1 cellular context compared by ENCODE assay signal in genomic region chr3:27290760-27291159, GRCh38.
TF ChIP-seq lines count a peak whose summit lies in the region.

No MANE protein-coding gene starts in this region.

TF ChIP-seq in GM23338, 12 proteins besides CTCF, POLR2A, EP300 and RAD21 (continued from another document):
- TF ChIP-seq, protein P1, sequence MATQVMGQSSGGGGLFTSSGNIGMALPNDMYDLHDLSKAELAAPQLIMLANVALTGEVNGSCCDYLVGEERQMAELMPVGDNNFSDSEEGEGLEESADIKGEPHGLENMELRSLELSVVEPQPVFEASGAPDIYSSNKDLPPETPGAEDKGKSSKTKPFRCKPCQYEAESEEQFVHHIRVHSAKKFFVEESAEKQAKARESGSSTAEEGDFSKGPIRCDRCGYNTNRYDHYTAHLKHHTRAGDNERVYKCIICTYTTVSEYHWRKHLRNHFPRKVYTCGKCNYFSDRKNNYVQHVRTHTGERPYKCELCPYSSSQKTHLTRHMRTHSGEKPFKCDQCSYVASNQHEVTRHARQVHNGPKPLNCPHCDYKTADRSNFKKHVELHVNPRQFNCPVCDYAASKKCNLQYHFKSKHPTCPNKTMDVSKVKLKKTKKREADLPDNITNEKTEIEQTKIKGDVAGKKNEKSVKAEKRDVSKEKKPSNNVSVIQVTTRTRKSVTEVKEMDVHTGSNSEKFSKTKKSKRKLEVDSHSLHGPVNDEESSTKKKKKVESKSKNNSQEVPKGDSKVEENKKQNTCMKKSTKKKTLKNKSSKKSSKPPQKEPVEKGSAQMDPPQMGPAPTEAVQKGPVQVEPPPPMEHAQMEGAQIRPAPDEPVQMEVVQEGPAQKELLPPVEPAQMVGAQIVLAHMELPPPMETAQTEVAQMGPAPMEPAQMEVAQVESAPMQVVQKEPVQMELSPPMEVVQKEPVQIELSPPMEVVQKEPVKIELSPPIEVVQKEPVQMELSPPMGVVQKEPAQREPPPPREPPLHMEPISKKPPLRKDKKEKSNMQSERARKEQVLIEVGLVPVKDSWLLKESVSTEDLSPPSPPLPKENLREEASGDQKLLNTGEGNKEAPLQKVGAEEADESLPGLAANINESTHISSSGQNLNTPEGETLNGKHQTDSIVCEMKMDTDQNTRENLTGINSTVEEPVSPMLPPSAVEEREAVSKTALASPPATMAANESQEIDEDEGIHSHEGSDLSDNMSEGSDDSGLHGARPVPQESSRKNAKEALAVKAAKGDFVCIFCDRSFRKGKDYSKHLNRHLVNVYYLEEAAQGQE (IDR thresholded peaks at IDR 0.05; ENCODE audit: unreplicated experiment) = no peak
- TF ChIP-seq JUNB (IDR thresholded peaks at IDR 0.05; ENCODE audit: unreplicated experiment) (no peak), EZH2phosphoT487 (IDR thresholded peaks at IDR 0.05; ENCODE audit: unreplicated experiment) (no peak), STAT1 (IDR thresholded peaks at IDR 0.05; ENCODE audit: unreplicated experiment) (no peak), ZNF331 (CRISPR knock-in tag; IDR thresholded peaks at IDR 0.05; ENCODE audit: low read depth) (no peak)
- TF ChIP-seq, protein P2, sequence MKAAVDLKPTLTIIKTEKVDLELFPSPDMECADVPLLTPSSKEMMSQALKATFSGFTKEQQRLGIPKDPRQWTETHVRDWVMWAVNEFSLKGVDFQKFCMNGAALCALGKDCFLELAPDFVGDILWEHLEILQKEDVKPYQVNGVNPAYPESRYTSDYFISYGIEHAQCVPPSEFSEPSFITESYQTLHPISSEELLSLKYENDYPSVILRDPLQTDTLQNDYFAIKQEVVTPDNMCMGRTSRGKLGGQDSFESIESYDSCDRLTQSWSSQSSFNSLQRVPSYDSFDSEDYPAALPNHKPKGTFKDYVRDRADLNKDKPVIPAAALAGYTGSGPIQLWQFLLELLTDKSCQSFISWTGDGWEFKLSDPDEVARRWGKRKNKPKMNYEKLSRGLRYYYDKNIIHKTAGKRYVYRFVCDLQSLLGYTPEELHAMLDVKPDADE (IDR thresholded peaks at IDR 0.05) = no peak
